Comparison of ENCODE assay signal across 2 cellular contexts in genomic region chr21:33648555-33648954, GRCh38.
TF ChIP-seq lines count a peak whose summit lies in the region.

No MANE protein-coding gene starts in this region.

TF ChIP-seq in HepG2, 621 proteins besides CTCF, POLR2A, EP300 and RAD21:
- TF ChIP-seq PHF21A (CRISPR knock-in tag; IDR thresholded peaks at IDR 0.05) (no peak), ZFP36L2 (CRISPR knock-in tag; IDR thresholded peaks at IDR 0.05) (no peak), BRF2 (CRISPR knock-in tag; IDR thresholded peaks at IDR 0.05) (no peak), ZNF121 (CRISPR knock-in tag; IDR thresholded peaks at IDR 0.05) (0 out of 2 replicates have a peak, but pooled peaks have one; percentile 27)

TF ChIP-seq in K562, 482 proteins besides CTCF, POLR2A, EP300 and RAD21:
- TF ChIP-seq BCOR (IDR thresholded peaks at IDR 0.05) (peak; percentile 22; the same call in 1 of the 2 replicates), RBM25 (IDR thresholded peaks at IDR 0.05; ENCODE audit: low read depth, low read length, severe bottlenecking) (peak; percentile 38), SRSF3 (IDR thresholded peaks at IDR 0.05; ENCODE audit: insufficient read depth, low read length) (no peak), ZNF121 (CRISPR knock-in tag; conservative IDR thresholded peaks at IDR 0.05) (0 out of 2 replicates have a peak, but pooled peaks have one; percentile 12)
